In genomic region chr6:57222684-57223077, GRCh38 we compare ENCODE assay signal across 8 cellular contexts. TPM values are rescaled to one million over a fixed set of nuclear protein-coding genes. Genes with fewer than 3 reads are reported as not detected.
DNase-seq lines count a peak whose midpoint lies in the region; ATAC-seq and TF ChIP-seq lines count a peak whose summit lies in the region.

No MANE protein-coding gene starts in this region.

- ATAC-seq in stimulated activated naive CD8-positive, alpha-beta T cell treated with anti-CD3 and anti-CD28 coated beads, Interleukin-15, Interleukin-2, amounts not matched to agents 100 U/mL and 50 U/mL, for 24 hours: no peak

- no peaks in the 10 kb centered on the region for H3K9me3 Mint-ChIP-seq in stimulated activated naive CD8-positive, alpha-beta T cell treated with anti-CD3 and anti-CD28 coated beads, Interleukin-15, Interleukin-2, amounts not matched to agents 100 ng/mL and 50 ng/mL, for 24 hours
- peaks cover 15% of the 10 kb centered on the region for H3K9me3 Mint-ChIP-seq in mesothelial cell of epicardium

- H3K27me3 Mint-ChIP-seq in stimulated activated naive CD8-positive, alpha-beta T cell treated with anti-CD3 and anti-CD28 coated beads, Interleukin-15, Interleukin-2, amounts not matched to agents 100 ng/mL and 50 ng/mL, for 24 hours: peaks cover 33% of the 10 kb centered on the region
- no peaks in the 10 kb centered on the region for H3K27me3 Mint-ChIP-seq in mesothelial cell of epicardium (ENCODE audit: low read depth)

- no peak overlapping the region for H3K27ac Mint-ChIP-seq in stimulated activated naive CD8-positive, alpha-beta T cell treated with anti-CD3 and anti-CD28 coated beads, Interleukin-15, Interleukin-2, amounts not matched to agents 100 ng/mL and 50 ng/mL, for 24 hours
- peak overlapping the region; percentile 100 for H3K27ac Mint-ChIP-seq in mesothelial cell of epicardium

- H3K4me3 ChIP-seq in brain microvascular endothelial cell (ENCODE audit: low read depth, low read length): peak overlapping the region; percentile 88

- no peaks in the 10 kb centered on the region for H3K36me3 Mint-ChIP-seq in stimulated activated naive CD8-positive, alpha-beta T cell treated with anti-CD3 and anti-CD28 coated beads, Interleukin-15, Interleukin-2, amounts not matched to agents 100 ng/mL and 50 ng/mL, for 24 hours (ENCODE audit: low read depth)
- H3K36me3 Mint-ChIP-seq in mesothelial cell of epicardium: peaks cover 14% of the 10 kb centered on the region

- peak overlapping the region; percentile 91 for H3K4me3 Mint-ChIP-seq in stimulated activated naive CD8-positive, alpha-beta T cell treated with anti-CD3 and anti-CD28 coated beads, Interleukin-15, Interleukin-2, amounts not matched to agents 100 ng/mL and 50 ng/mL, for 24 hours
- H3K4me3 Mint-ChIP-seq in mesothelial cell of epicardium: peak overlapping the region; percentile 99

- H3K4me1 Mint-ChIP-seq in stimulated activated naive CD8-positive, alpha-beta T cell treated with anti-CD3 and anti-CD28 coated beads, Interleukin-15, Interleukin-2, amounts not matched to agents 100 ng/mL and 50 ng/mL, for 24 hours (ENCODE audit: low read depth): peaks cover 21% of the 10 kb centered on the region
- H3K4me1 Mint-ChIP-seq in mesothelial cell of epicardium: peaks cover 41% of the 10 kb centered on the region

- H3K27me3 ChIP-seq in brain microvascular endothelial cell (replicated peaks): no peaks in the 10 kb centered on the region

- TF ChIP-seq CTCF in brain microvascular endothelial cell (IDR thresholded peaks at IDR 0.05; ENCODE audit: low read depth, low read length, missing control alignments) (no peak), mesothelial cell of epicardium (IDR thresholded peaks at IDR 0.05; ENCODE audit: unreplicated experiment) (no peak)

- in situ Hi-C loops in brain microvascular endothelial cell (cut with HindIII; ENCODE audit: low pct_ligation_motif_present, low sequenced_read_pairs): no loop called here

- no peaks in the 10 kb centered on the region for H3K36me3 ChIP-seq in brain microvascular endothelial cell (replicated peaks)

- no peak for DNase-seq in stimulated activated naive CD8-positive, alpha-beta T cell treated with anti-CD3 and anti-CD28 coated beads, Interleukin-15, Interleukin-2, amounts not matched to agents 100 U/mL and 50 U/mL, for 24 hours
- DNase-seq in brain microvascular endothelial cell (no peak), mesothelial cell of epicardium (ENCODE audit: low spot score in 2 of 2, unreplicated experiment in 2 of 2) (no peak), NCI-H524 (lab: John Stamatoyannopoulos, UW) (no peak), D341Med (ENCODE audit: low spot score) (no peak), DMS 273 treated with DMSO at 0.1 percent for 48 hours (lab: John Stamatoyannopoulos, UW) (no peak), germinal center (ENCODE audit: low spot score) (no peak)

- H3K27ac ChIP-seq in brain microvascular endothelial cell: peak overlapping the region; percentile 90

RNA-seq across cellular contexts. Expression of gene RAB23, which starts 0.6 kb away (rescaled TPM):
- total RNA-seq in mesothelial cell of epicardium: 15.2 to 16.8 TPM (median 16.1 TPM) in 3 replicates

RNA-seq across cellular contexts. Expression of gene BAG2, which starts 50.6 kb away (rescaled TPM):
- total RNA-seq in mesothelial cell of epicardium: 4.5 to 5.4 TPM (median 5.0 TPM) in 3 replicates
